Comparison of ENCODE assay signal across 1 cellular context in genomic region chr9:124021385-124021769, GRCh38.
A peak's percentile ranks its signal among the peaks of the same experiment; 100 is the strongest.
TF ChIP-seq lines count a peak whose summit lies in the region.

No MANE protein-coding gene starts in this region.

TF ChIP-seq in GM23338, 12 proteins besides CTCF, POLR2A, EP300 and RAD21:
- TF ChIP-seq EZH2 (IDR thresholded peaks at IDR 0.05; ENCODE audit: low read depth, unreplicated experiment) (peak; percentile 74), JUNB (IDR thresholded peaks at IDR 0.05; ENCODE audit: unreplicated experiment) (no peak)
TF ChIP-seq in GM23338: peak in this region for 1.
